Comparison of ENCODE assay signal across 8 cellular contexts in the genomic region with DNA sequence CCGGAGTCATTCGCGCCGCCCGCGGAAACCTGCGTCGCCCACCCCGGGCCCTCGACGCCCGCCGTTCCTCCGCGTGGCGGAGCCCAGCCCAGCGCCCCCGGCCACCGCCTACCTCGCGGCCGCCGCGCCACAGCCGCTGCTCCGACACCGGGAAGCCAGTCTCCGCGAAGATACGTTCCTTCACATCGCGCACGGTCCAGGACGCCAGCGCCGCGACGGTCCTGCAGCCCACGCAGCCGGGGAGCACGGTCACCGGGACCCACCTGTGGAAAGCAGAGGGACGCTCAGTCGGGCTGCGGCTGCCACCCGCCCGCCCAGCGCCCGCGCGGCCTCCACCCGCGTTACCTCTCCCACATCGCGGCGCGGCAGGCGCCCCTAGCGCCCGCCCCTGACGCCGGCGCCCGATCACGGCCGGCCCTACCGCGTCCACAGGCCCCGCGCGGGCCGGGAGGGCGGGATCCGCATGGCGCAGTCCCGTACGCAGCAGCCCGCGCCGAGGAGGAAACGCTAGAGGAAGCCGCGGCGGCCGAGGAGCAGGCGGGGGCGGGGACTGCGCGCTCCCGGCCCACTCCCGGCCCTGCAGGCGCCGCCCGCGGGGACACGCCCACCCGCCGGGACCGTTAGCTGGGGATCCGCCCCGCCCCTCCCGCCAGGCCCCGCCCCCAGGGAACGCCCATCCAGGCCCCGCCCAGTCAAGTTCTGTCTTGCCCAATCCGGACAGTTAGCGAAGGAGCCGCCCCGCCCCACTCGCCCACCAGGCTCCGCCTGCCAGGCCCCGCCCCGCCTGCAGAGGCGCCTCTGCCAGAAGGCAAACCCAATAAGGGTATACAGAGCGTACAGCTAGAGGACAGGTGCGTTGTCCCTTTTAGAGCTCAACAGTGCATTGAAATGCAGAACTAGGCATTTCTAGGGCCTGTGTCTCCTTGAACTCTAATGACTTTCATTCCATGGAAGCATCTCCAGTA. TPM values are rescaled to one million over a fixed set of nuclear protein-coding genes. Genes with fewer than 3 reads are reported as not detected.
A peak's percentile ranks its signal among the peaks of the same experiment; 100 is the strongest.
DNase-seq lines count a peak whose midpoint lies in the region; ATAC-seq and TF ChIP-seq lines count a peak whose summit lies in the region.

No MANE protein-coding gene starts in this region.

- in situ Hi-C loops in GM18951 (cut with MboI; ENCODE audit: low sequenced_read_pairs, unreplicated experiment): no loop called here

- ATAC-seq in HG03175 (IDR thresholded peaks at IDR 0.05; ENCODE audit: unreplicated experiment): peak; percentile 81
- ATAC-seq in activated CD4-positive, CD25-positive, alpha-beta regulatory T cell treated with anti-CD3 and anti-CD28 coated beads, Interleukin-2, amount 50 U/mL, for 24 hours: peak; percentile 82 to 87

- peak overlapping the region; percentile 89 for H3K4me3 ChIP-seq in kidney epithelial cell (ENCODE audit: low read depth, low read length)

- DNase-seq in AG08396 (ENCODE audit: low spot score): peak; percentile 98
- DNase-seq in NCI-H345 (lab: John Stamatoyannopoulos, UW): peak; percentile 85
- DNase-seq in cerebellar nuclear complex (lab: John Stamatoyannopoulos, UW): peak; percentile 90 to 92
- peak; percentile 51 for DNase-seq in kidney epithelial cell (ENCODE audit: low read depth)
- DNase-seq in stimulated activated CD4-positive, alpha-beta T cell treated with anti-CD3 and anti-CD28 coated beads, Interleukin-15, amount 100 ng/mL, for 24 hours: peak; percentile 97

- no peaks in the 10 kb centered on the region for H3K36me3 ChIP-seq in kidney epithelial cell (ENCODE audit: control insufficient read depth, insufficient read depth, low read length)

- peak; percentile 85 for TF ChIP-seq POLR2A in GM18951 (IDR thresholded peaks at IDR 0.05; ENCODE audit: extremely low read depth, insufficient read depth, insufficient read length)

- H3K27me3 ChIP-seq in kidney epithelial cell (ENCODE audit: control insufficient read depth, insufficient read depth, low read length): no peaks in the 10 kb centered on the region

- TF ChIP-seq CTCF in kidney epithelial cell (IDR thresholded peaks at IDR 0.05; ENCODE audit: insufficient read depth, low read length, poor library complexity, severe bottlenecking): no peak

RNA-seq across cellular contexts. Expression of a gene that starts 58.2 kb away (rescaled TPM):
- 56.0 and 85.2 TPM in 2 replicates for total RNA-seq in kidney epithelial cell

Comparison
In these comparisons a context has a peak if more than half of its experiments do, and no peak if none do; other contexts are left out.
1. Peak in every context shown above with its lines: DNase-seq, ATAC-seq and H3K4me3 ChIP-seq.